In genomic region chr19:48255376-48256303, GRCh38 we compare ENCODE assay signal across 8 cellular contexts. TPM values are rescaled to one million over a fixed set of nuclear protein-coding genes. Genes with fewer than 3 reads are reported as not detected.
DNase-seq lines count a peak whose midpoint lies in the region; ATAC-seq and TF ChIP-seq lines count a peak whose summit lies in the region.

CARD8 (minus strand) TSS chr19:48255912; CDS start chr19:48241020, 14,892 bp downstream.

- peak; percentile 93 for ATAC-seq in SK-N-SH treated with all-trans-retinoic acid at 6 μM for 48 hours
- peak; percentile 81 to 91 for ATAC-seq in activated naive CD4-positive, alpha-beta T cell treated with anti-CD3 and anti-CD28 coated beads, Interleukin-2, amount 50 U/mL, for 72 hours

- H3K27ac Mint-ChIP-seq in activated naive CD4-positive, alpha-beta T cell treated with anti-CD3 and anti-CD28 coated beads, Interleukin-2, amount 50 U/mL, for 72 hours = peak within 1 kb of the TSS; percentile 87 to 99

- H3K9me3 Mint-ChIP-seq in activated naive CD4-positive, alpha-beta T cell treated with anti-CD3 and anti-CD28 coated beads, Interleukin-2, amount 50 U/mL, for 72 hours = no peaks in the 10 kb centered on the region

- peaks cover 6 to 7% of the 10 kb centered on the region in 2 donors for H3K36me3 Mint-ChIP-seq in activated naive CD4-positive, alpha-beta T cell treated with anti-CD3 and anti-CD28 coated beads, Interleukin-2, amount 50 U/mL, for 72 hours

- DNase-seq in ELF-1 (ENCODE audit: low read depth, low spot score) (peak; percentile 88), HCEC 1CT (peak; percentile 81), NCI-H1048 (lab: John Stamatoyannopoulos, UW) (peak; percentile 82), glomerular endothelial cell (ENCODE audit: extremely low read depth, low read depth, low spot score) (peak; percentile 87), nucleus accumbens (lab: John Stamatoyannopoulos, UW) (peak in 55 of 56 donors; percentile 16 to 88 (median 65)), superior temporal gyrus (ENCODE audit: extremely low spot score) (peak; percentile 92)
- peak; percentile 74 to 85 for DNase-seq in activated naive CD4-positive, alpha-beta T cell treated with anti-CD3 and anti-CD28 coated beads, Interleukin-2, amount 50 U/mL, for 72 hours (ENCODE audit: low spot score in 2 of 2)

TF ChIP-seq in SK-N-SH treated with all-trans-retinoic acid at 6 μM for 48 hours, 23 proteins besides CTCF, POLR2A, EP300 and RAD21:
- TF ChIP-seq ZFP30 (CRISPR knock-in tag; IDR thresholded peaks at IDR 0.05) = no peak
- peak; percentile 82; the same call in 1 of the 2 replicates for TF ChIP-seq PATZ1 (CRISPR knock-in tag; IDR thresholded peaks at IDR 0.05; ENCODE audit: borderline replicate concordance)
- TF ChIP-seq TSHZ2 (CRISPR knock-in tag; IDR thresholded peaks at IDR 0.05) = peak; percentile 47; the same call in 1 of the 2 replicates

RNA-seq across cellular contexts. Expression of gene CARD8, which starts in this region (rescaled TPM):
- 100 to 1,000 TPM in 1 of 2 donors, 10 to 100 TPM in 1; 99.5 to 147 TPM for total RNA-seq in activated naive CD4-positive, alpha-beta T cell treated with anti-CD3 and anti-CD28 coated beads, Interleukin-2, amount 50 U/mL, for 72 hours
- 78.5 and 116 TPM in 2 replicates for total RNA-seq in glomerular endothelial cell

Comparison
In these comparisons a context has a peak if more than half of its experiments do, and no peak if none do; other contexts are left out.
1. Peak in every context shown above with its lines: DNase-seq and ATAC-seq.